18 cellular contexts compared by ENCODE assay signal in the genomic region with DNA sequence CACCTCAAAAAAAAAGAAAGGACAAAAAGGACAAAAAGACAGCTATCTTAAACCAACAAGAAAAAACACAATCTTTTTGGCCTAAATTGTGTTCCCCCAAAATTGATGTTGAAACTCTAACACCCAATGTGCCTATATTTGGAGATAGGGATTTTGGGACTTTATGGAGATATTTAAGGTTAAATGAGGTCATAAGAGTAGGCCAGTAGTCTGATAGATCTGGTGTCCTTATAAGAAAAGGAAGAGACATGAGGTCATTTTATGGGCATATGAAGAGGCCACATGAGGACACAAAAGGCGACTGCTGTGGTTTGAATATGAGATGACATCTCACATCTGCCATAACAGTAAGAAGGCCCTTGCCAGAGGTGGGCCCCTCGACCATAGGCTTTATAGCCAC. TPM values are rescaled to one million over a fixed set of nuclear protein-coding genes. Genes with fewer than 3 reads are reported as not detected.
DNase-seq lines count a peak whose midpoint lies in the region; ATAC-seq, FAIRE-seq and TF ChIP-seq lines count a peak whose summit lies in the region.
"Had no signal": no experiment of that assay in that cellular context is flagged by ENCODE, and none has a peak within 500 bp of the region (broad histone marks: within the 10 kb centered on the region; RNA-seq: fewer than 3 reads in every experiment).

No MANE protein-coding gene starts in this region.

- H4K20me1 ChIP-seq in HepG2 (ENCODE audit: insufficient read depth, low read length): no peaks in the 10 kb centered on the region
- no peaks in the 10 kb centered on the region for H4K20me1 ChIP-seq in K562 (replicated peaks; ENCODE audit: control insufficient read depth, insufficient read depth, low read length)
- no peaks in the 10 kb centered on the region for H4K20me1 ChIP-seq in osteoblast (ENCODE audit: insufficient read depth, low read length)

- H3K9ac ChIP-seq in HepG2 (ENCODE audit: insufficient read depth, low read depth, low read length): no peak overlapping the region
- no peak overlapping the region for H3K9ac ChIP-seq in K562 (ENCODE audit: insufficient read depth in 1 of 2, low read depth in 2 of 2, low read length in 2 of 2)
- H3K9ac ChIP-seq: GM23248 had no signal

- H3K4me3 ChIP-seq in HepG2 (replicated peaks in 1 of 3; ENCODE audit: insufficient read depth in 1 of 3, low read depth in 2 of 3, low read length in 3 of 3) (no peak overlapping the region), right lobe of liver (no peak overlapping the region), K562 (no peak overlapping the region), osteoblast (ENCODE audit: insufficient read depth, low read length) (no peak overlapping the region)
- H3K4me3 ChIP-seq: GM23248 had no signal

- no peak for TF ChIP-seq RAD21 in HepG2 (CRISPR knock-in tag; IDR thresholded peaks at IDR 0.05)
- TF ChIP-seq RAD21 in K562 (CRISPR knock-in tag; conservative IDR thresholded peaks at IDR 0.05 in 1 of 2, IDR thresholded peaks at IDR 0.05 in 1 of 2): no peak

- WGBS in HepG2 (ENCODE audit: low lambda C conversion rate): 68% methylated on average over 2 of the region's 2 CpGs
- 73% methylated on average over 2 of the region's 2 CpGs for WGBS in right lobe of liver (ENCODE audit: insufficient coverage, low coverage, low lambda C conversion rate, missing lambda C conversion rate)
- 19% methylated on average over 2 of the region's 2 CpGs for WGBS in K562 (ENCODE audit: insufficient coverage, low coverage, missing lambda C conversion rate)

- BruUV-seq in HepG2 (replicated peaks; lab: Mats Ljungman, UMichigan): no TSS peak
- BruUV-seq in K562 (replicated peaks; lab: Mats Ljungman, UMichigan): no TSS peak

- H3K27me3 ChIP-seq in HepG2 (ENCODE audit: control insufficient read depth in 1 of 2, insufficient read depth in 2 of 2, low read length in 2 of 2): no peaks in the 10 kb centered on the region
- no peaks in the 10 kb centered on the region for H3K27me3 ChIP-seq in right lobe of liver
- no peaks in the 10 kb centered on the region for H3K27me3 ChIP-seq in K562 (ENCODE audit: control insufficient read depth in 2 of 2, insufficient read depth in 2 of 2, low read length in 2 of 2)
- no peaks in the 10 kb centered on the region for H3K27me3 ChIP-seq in osteoblast (ENCODE audit: insufficient read depth, low read length)

- H3K4me2 ChIP-seq in HepG2 (ENCODE audit: low read depth, low read length) (no peak overlapping the region), K562 (ENCODE audit: insufficient read depth, low read length) (no peak overlapping the region), osteoblast (ENCODE audit: insufficient read depth, low read length) (no peak overlapping the region)

- no peaks in the 10 kb centered on the region for H3K36me3 ChIP-seq in HepG2 (replicated peaks in 1 of 2; ENCODE audit: control insufficient read depth in 1 of 2, insufficient read depth in 2 of 2, low read length in 2 of 2)
- H3K36me3 ChIP-seq in right lobe of liver: no peaks in the 10 kb centered on the region
- no peaks in the 10 kb centered on the region for H3K36me3 ChIP-seq in K562 (ENCODE audit: control insufficient read depth, insufficient read depth, low read length)
- H3K36me3 ChIP-seq in osteoblast (ENCODE audit: insufficient read depth, low read length): no peaks in the 10 kb centered on the region

- H3K27ac ChIP-seq in HepG2 (ENCODE audit: extremely low read length, insufficient read depth, low read length) (no peak overlapping the region), right lobe of liver (no peak overlapping the region), K562 (ENCODE audit: extremely low read depth, low read depth, low read length) (no peak overlapping the region), osteoblast (ENCODE audit: low read depth, low read length) (no peak overlapping the region)
- H3K27ac ChIP-seq: 22Rv1, GM23248, HL-60 had no signal

- H3K9me3 ChIP-seq in HepG2 (ENCODE audit: low read length) (no peaks in the 10 kb centered on the region), right lobe of liver (no peaks in the 10 kb centered on the region), K562 (replicated peaks; ENCODE audit: control insufficient read depth, insufficient read depth, low read depth, low read length) (no peaks in the 10 kb centered on the region), osteoblast (ENCODE audit: low read depth, low read length) (no peaks in the 10 kb centered on the region)

- ATAC-seq in HepG2 (no peak), right lobe of liver (no peak), K562 (peak; percentile 48; the same call in 2 of the 3 replicates)
- ATAC-seq: CD8-positive, alpha-beta T cell; HCT116 had no signal

- in situ Hi-C loops in HepG2 (cut with HindIII; ENCODE audit: extremely low pct_ligation_motif_present, low pct_unique_long_range_greater_than_20kb): no loop called here
- in situ Hi-C loops in K562 (cut with MboI): no loop called here

- peak; percentile 6 for DNase-seq in DMS 273 (lab: John Stamatoyannopoulos, UW; ENCODE audit: unreplicated experiment)
- DNase-seq in DMS 273 treated with DMSO at 0.1 percent for 48 hours (lab: John Stamatoyannopoulos, UW): no peak
- DNase-seq in HepG2 (ENCODE audit: low spot score): no peak
- no peak for DNase-seq in right lobe of liver
- no peak for DNase-seq in K562 (ENCODE audit: extremely low read depth in 1 of 4, low spot score in 3 of 4)
- DNase-seq in osteoblast (ENCODE audit: insufficient read length, low spot score, missing footprints): no peak
- no peak for DNase-seq in posterior cingulate gyrus
- DNase-seq: CD8-positive, alpha-beta T cell; COR-L47; DMS53; GF-D8; GM23248; IMR-90 had no signal

- H3K4me1 ChIP-seq in HepG2 (ENCODE audit: insufficient read depth, low read length) (peaks cover 23% of the 10 kb centered on the region), right lobe of liver (no peaks in the 10 kb centered on the region), K562 (replicated peaks in 1 of 2; ENCODE audit: control insufficient read depth in 2 of 2, insufficient read depth in 2 of 2, low read length in 2 of 2) (peaks cover 3 to 10% of the 10 kb centered on the region in 2 experiments), osteoblast (ENCODE audit: insufficient read depth, low read length) (peaks cover 10% of the 10 kb centered on the region)

- FAIRE-seq in HepG2 (lab: Jason Lieb, UNC): no peak
- no peak for FAIRE-seq in K562 (lab: Jason Lieb, UNC)
- FAIRE-seq: D721Med, H54 had no signal

- CTCF ChIA-PET in HepG2 (lab: Yijun Ruan, JAX; ENCODE audit: low intra/inter-chr PET ratio, low total read pairs) (no interaction called here), K562 (lab: Yijun Ruan, JAX; ENCODE audit: low intra/inter-chr PET ratio) (no interaction called here)

- no peak for TF ChIP-seq CTCF in HepG2 (CRISPR knock-in tag; IDR thresholded peaks at IDR 0.05)
- TF ChIP-seq CTCF in right lobe of liver (IDR thresholded peaks at IDR 0.05): no peak
- no peak for TF ChIP-seq CTCF in K562 (IDR thresholded peaks at IDR 0.05 in 2 of 3, conservative IDR thresholded peaks at IDR 0.05 in 1 of 3; ENCODE audit: insufficient read depth in 2 of 3, low read depth in 1 of 3, low read length in 3 of 3)
- no peak for TF ChIP-seq CTCF in osteoblast (IDR thresholded peaks at IDR 0.05; ENCODE audit: extremely low read depth, low read depth, low read length)

- TF ChIP-seq POLR2A in HepG2 (IDR thresholded peaks at IDR 0.05; ENCODE audit: insufficient read depth in 1 of 2, low read depth in 2 of 2, low read length in 2 of 2) (no peak), right lobe of liver (IDR thresholded peaks at IDR 0.05) (no peak), K562 (conservative IDR thresholded peaks at IDR 0.05) (no peak)

- H3K9me1 ChIP-seq in K562 (ENCODE audit: control insufficient read depth, insufficient read depth, low read length): no peaks in the 10 kb centered on the region

- intact Hi-C loops in HepG2 (cut with micrococcal nuclease; ENCODE audit: unreplicated experiment): loop anchor here (1.0 kb wide), 1 partner anchor 10 kb away; no protein-coding TSS in a partner anchor
- intact Hi-C loops in right lobe of liver (cut with DNase I): no loop called here
- intact Hi-C loops in K562 (cut with micrococcal nuclease): no loop called here
- intact Hi-C loops in posterior cingulate gyrus (cut with DNase I): no loop called here

- TF ChIP-seq EP300 in HepG2 (IDR thresholded peaks at IDR 0.05; ENCODE audit: low read depth in 2 of 2, low read length in 2 of 2) (no peak), HepG2 (CRISPR knock-in tag; IDR thresholded peaks at IDR 0.05; ENCODE audit: borderline replicate concordance) (no peak), K562 (IDR thresholded peaks at IDR 0.05; ENCODE audit: low read length) (no peak)

- POLR2A ChIA-PET in HepG2 (lab: Yijun Ruan, JAX) (no interaction called here), K562 (lab: Yijun Ruan, JAX) (interaction anchor here (1.1 to 11.2 kb wide), 3 partner anchors 12 to 292 kb away, joined by 3 to 206 read pairs (median 5); a partner anchor contains a TSS)

- H3K79me2 ChIP-seq in HepG2 (ENCODE audit: insufficient read depth, low read length): no peaks in the 10 kb centered on the region
- H3K79me2 ChIP-seq in K562 (ENCODE audit: control insufficient read depth, insufficient read depth, low read length): no peaks in the 10 kb centered on the region
- no peaks in the 10 kb centered on the region for H3K79me2 ChIP-seq in osteoblast (ENCODE audit: insufficient read depth, low read length)

- H2AFZ ChIP-seq in HepG2 (ENCODE audit: low read length) (no peak overlapping the region), K562 (ENCODE audit: low read depth, low read length) (no peak overlapping the region), osteoblast (ENCODE audit: low read length) (no peak overlapping the region)
- H2AFZ ChIP-seq: GM23248 had no signal

RNA-seq across cellular contexts. Expression of a gene that starts 49.5 kb away (rescaled TPM):
- 2.5 and 3.6 TPM in 2 replicates for total RNA-seq in HepG2 (2016; rRNA removed; fragmentation: Illumina TruSeq; extraction: Trizol)
- 0.40 and 0.44 TPM in 2 replicates for total RNA-seq in HepG2 (2016; cell fraction: cytosol; rRNA removed; fragmentation: Illumina TruSeq; extraction: Trizol; ENCODE audit: low read depth)
- total RNA-seq in HepG2 (2016; cell fraction: insoluble cytoplasmic fraction; rRNA removed; fragmentation: Illumina TruSeq; extraction: Trizol): 2.6 and 3.4 TPM in 2 replicates
- 1.1 TPM in 2 replicates for total RNA-seq in HepG2 (2016; cell fraction: membrane; rRNA removed; fragmentation: Illumina TruSeq; extraction: Trizol)
- 3.4 TPM in 2 replicates for total RNA-seq in HepG2 (2016; cell fraction: nucleus; rRNA removed; fragmentation: Illumina TruSeq; extraction: Trizol)
- polyA plus RNA-seq in HepG2 (2011; rRNA removed): 3.1 and 3.7 TPM in 2 replicates
- 1.1 and 1.8 TPM in 2 replicates for polyA plus RNA-seq in HepG2 (2011; cell fraction: cytosol; rRNA removed)
- 4.0 and 5.6 TPM in 2 replicates for polyA plus RNA-seq in HepG2 (2011; cell fraction: nucleus; rRNA removed)
- 2.3 and 2.9 TPM in 2 replicates for polyA plus RNA-seq in HepG2 (2012)
- polyA plus RNA-seq in HepG2 (2016; cell fraction: cytosol; fragmentation: Illumina TruSeq; extraction: Trizol; ENCODE audit: low read depth): 0.16 and 0.17 TPM in 2 replicates
- polyA plus RNA-seq in HepG2 (2016; cell fraction: insoluble cytoplasmic fraction; fragmentation: Illumina TruSeq; extraction: Trizol; ENCODE audit: low read depth): 2.1 and 2.5 TPM in 2 replicates
- 0.42 and 0.45 TPM in 2 replicates for polyA plus RNA-seq in HepG2 (2016; cell fraction: membrane; fragmentation: Illumina TruSeq; extraction: Trizol; ENCODE audit: low read depth)
- polyA plus RNA-seq in HepG2 (2016; cell fraction: nucleus; fragmentation: Illumina TruSeq; extraction: Trizol; ENCODE audit: insufficient read depth, low read depth): 4.1 and 4.8 TPM in 2 replicates
- polyA minus RNA-seq in HepG2 (2011; rRNA and poly(A)+ RNA removed; ENCODE audit: low replicate concordance): 2.6 and 4.4 TPM in 2 replicates
- 1.8 and 2.8 TPM in 2 replicates for polyA minus RNA-seq in HepG2 (2011; cell fraction: cytosol; rRNA and poly(A)+ RNA removed)
- polyA minus RNA-seq in HepG2 (2011; cell fraction: nucleus; rRNA and poly(A)+ RNA removed): 8.8 and 11.1 TPM in 2 replicates
- 1 to 10 TPM; 3.1 to 7.2 (median 4.5) TPM for total RNA-seq in right lobe of liver
- 7.8 and 13.4 TPM in 2 replicates for total RNA-seq in K562 (2011; cell fraction: chromatin; rRNA removed; ENCODE audit: low replicate concordance)
- total RNA-seq in K562 (2011; cell fraction: nucleolus; rRNA removed): 4.8 and 5.9 TPM in 2 replicates
- total RNA-seq in K562 (2011; cell fraction: nucleoplasm; rRNA removed): 8.2 and 15.0 TPM in 2 replicates
- total RNA-seq in K562 (2014; rRNA removed): 4.4 and 4.8 TPM in 2 replicates
- total RNA-seq in K562 (2014; rRNA removed; fragmentation: Illumina TruSeq; extraction: Trizol): 6.5 and 7.3 TPM in 2 replicates
- 6.1 and 6.7 TPM in 2 replicates for total RNA-seq in K562 (2015; rRNA removed; fragmentation: Illumina TruSeq; extraction: Trizol)
- 5.3 and 6.3 TPM in 2 replicates for total RNA-seq in K562 (2021)
- 4.8 and 6.7 TPM in 2 replicates for polyA plus RNA-seq in K562 (2011; rRNA removed)
- polyA plus RNA-seq in K562 (2011; cell fraction: cytosol; rRNA removed): 2.0 and 2.8 TPM in 2 replicates
- polyA plus RNA-seq in K562 (2011; cell fraction: nucleus; rRNA removed): 6.6 and 8.0 TPM in 2 replicates
- polyA plus RNA-seq in K562 (2012): 3.9 and 8.4 TPM in 2 replicates
- polyA plus RNA-seq in K562 (2014; fragmentation: Illumina TruSeq; extraction: Trizol): 5.9 and 6.6 TPM in 2 replicates
- 1 to 10 TPM; 1.7 to 2.3 TPM for polyA plus RNA-seq in K562 (2014; fragmentation: Nextera tagmentation; extraction: Ambion mirVana)
- polyA plus RNA-seq in K562 (2014; rRNA removed): 5.2 and 5.7 TPM in 2 replicates
- 7.4 and 7.6 TPM in 2 replicates for polyA minus RNA-seq in K562 (2011; rRNA and poly(A)+ RNA removed)
- 2.9 and 3.2 TPM in 2 replicates for polyA minus RNA-seq in K562 (2011; cell fraction: cytosol; rRNA and poly(A)+ RNA removed)
- polyA minus RNA-seq in K562 (2011; cell fraction: nucleus; rRNA and poly(A)+ RNA removed): 5.3 and 6.3 TPM in 2 replicates
- 13.0 and 13.3 TPM in 2 replicates for total RNA-seq in osteoblast
